27 cellular contexts compared by ENCODE assay signal in genomic region chr16:10762336-10762995, GRCh38. TPM values are rescaled to one million over a fixed set of nuclear protein-coding genes. Genes with fewer than 3 reads are reported as not detected.
DNase-seq lines count a peak whose midpoint lies in the region; ATAC-seq and TF ChIP-seq lines count a peak whose summit lies in the region.
"Had no signal": no experiment of that assay in that cellular context is flagged by ENCODE, and none has a peak within 500 bp of the region (broad histone marks: within the 10 kb centered on the region; RNA-seq: fewer than 3 reads in every experiment).

No MANE protein-coding gene starts in this region.

- peaks cover 18% of the 10 kb centered on the region for H3K4me1 Mint-ChIP-seq in stimulated activated naive CD8-positive, alpha-beta T cell treated with anti-CD3 and anti-CD28 coated beads, Interleukin-15, amount 100 ng/mL, for 72 hours
- H3K4me1 Mint-ChIP-seq in dendritic cell treated with granulocyte-macrophage colony-stimulating factor and Interleukin-4, amounts not matched to agents 40 ng/mL and 50 ng/mL, for 4 days (ENCODE audit: low read depth), result peaks cover 88% of the 10 kb centered on the region
- H3K4me1 Mint-ChIP-seq in stimulated activated memory B cell treated with anti-CD40 and anti-IgM and Interleukin-4, amounts not matched to agents 10 μg/mL and 1 μg/mL and 100 μg/mL, for 72 hours, result peaks cover 48% of the 10 kb centered on the region

- H3K4me1 ChIP-seq in suprapubic skin, result no peaks in the 10 kb centered on the region
- H3K4me1 ChIP-seq: A549, Caco-2, SJSA1 had no signal

- no peaks in the 10 kb centered on the region for H3K9me3 ChIP-seq in suprapubic skin
- H3K9me3 ChIP-seq: A549, Caco-2, SJSA1 had no signal

- intact Hi-C loops in dendritic cell treated with granulocyte-macrophage colony-stimulating factor and Interleukin-4, amounts not matched to agents 40 ng/mL and 50 ng/mL, for 4 days (cut with micrococcal nuclease), result no loop called here

- H3K9me3 Mint-ChIP-seq in stimulated activated naive CD8-positive, alpha-beta T cell treated with anti-CD3 and anti-CD28 coated beads, Interleukin-15, amount 100 ng/mL, for 72 hours, result peaks cover 0 to 16% of the 10 kb centered on the region in 2 donors
- H3K9me3 Mint-ChIP-seq in dendritic cell treated with granulocyte-macrophage colony-stimulating factor and Interleukin-4, amounts not matched to agents 40 ng/mL and 50 ng/mL, for 4 days, result peaks cover 6% of the 10 kb centered on the region
- peaks cover 5% of the 10 kb centered on the region for H3K9me3 Mint-ChIP-seq in stimulated activated memory B cell treated with anti-CD40 and anti-IgM and Interleukin-4, amounts not matched to agents 10 μg/mL and 1 μg/mL and 100 μg/mL, for 72 hours
- H3K9me3 Mint-ChIP-seq: CD8-positive, alpha-beta T cell had no signal

- 81% methylated on average over 23 of the region's 34 CpGs for WGBS in suprapubic skin

- no peak overlapping the region for H3K27ac ChIP-seq in suprapubic skin
- H3K27ac ChIP-seq: A549, C4-2B, SJSA1 had no signal

- no peak for TF ChIP-seq EP300 in suprapubic skin (IDR thresholded peaks at IDR 0.05)

- TF ChIP-seq POLR2A in suprapubic skin (IDR thresholded peaks at IDR 0.05), result no peak

- no peak overlapping the region for H3K4me3 ChIP-seq in suprapubic skin
- H3K4me3 ChIP-seq: A549, SJSA1 had no signal

- H3K36me3 ChIP-seq in suprapubic skin, result peaks cover 76% of the 10 kb centered on the region

- no peak overlapping the region for H3K27ac Mint-ChIP-seq in stimulated activated naive CD8-positive, alpha-beta T cell treated with anti-CD3 and anti-CD28 coated beads, Interleukin-15, amount 100 ng/mL, for 72 hours
- peak overlapping the region; percentile 79 for H3K27ac Mint-ChIP-seq in dendritic cell treated with granulocyte-macrophage colony-stimulating factor and Interleukin-4, amounts not matched to agents 40 ng/mL and 50 ng/mL, for 4 days
- H3K27ac Mint-ChIP-seq in stimulated activated memory B cell treated with anti-CD40 and anti-IgM and Interleukin-4, amounts not matched to agents 10 μg/mL and 1 μg/mL and 100 μg/mL, for 72 hours, result peak overlapping the region; percentile 66
- H3K27ac Mint-ChIP-seq: CD8-positive, alpha-beta T cell had no signal

- TF ChIP-seq CTCF in suprapubic skin (IDR thresholded peaks at IDR 0.05), result no peak

- H3K27me3 Mint-ChIP-seq in stimulated activated naive CD8-positive, alpha-beta T cell treated with anti-CD3 and anti-CD28 coated beads, Interleukin-15, amount 100 ng/mL, for 72 hours, result no peaks in the 10 kb centered on the region
- H3K27me3 Mint-ChIP-seq in dendritic cell treated with granulocyte-macrophage colony-stimulating factor and Interleukin-4, amounts not matched to agents 40 ng/mL and 50 ng/mL, for 4 days, result no peaks in the 10 kb centered on the region
- H3K27me3 Mint-ChIP-seq in stimulated activated memory B cell treated with anti-CD40 and anti-IgM and Interleukin-4, amounts not matched to agents 10 μg/mL and 1 μg/mL and 100 μg/mL, for 72 hours, result no peaks in the 10 kb centered on the region

- no peak for DNase-seq in stimulated activated naive CD8-positive, alpha-beta T cell treated with anti-CD3 and anti-CD28 coated beads, Interleukin-15, amount 100 ng/mL, for 72 hours
- DNase-seq in stimulated activated naive CD8-positive, alpha-beta T cell treated with anti-CD3 and anti-CD28 coated beads, Interleukin-15, Interleukin-2, amounts not matched to agents 100 U/mL and 50 U/mL, for 24 hours, result no peak
- DNase-seq in pons (ENCODE audit: low spot score), result no peak
- no peak for DNase-seq in A172 (ENCODE audit: low spot score)
- DNase-seq in suprapubic skin (ENCODE audit: low spot score in 2 of 2), result no peak
- DNase-seq: AML-193; Caco-2; CD8-positive, alpha-beta T cell; GOT3; Kasumi-1; NCI-H1105 treated with DMSO at 0.1 percent for 48 hours; NCI-H146; NCI-H2029; NCI-H446 treated with DMSO at 0.1 percent for 48 hours; NCI-H526; NCI-H82; NK-92 treated with Interleukin-12 subunit alpha and Interleukin-12 subunit beta, amount 100 ng/mL, for 24 hours; PC-3 had no signal

- H3K27me3 ChIP-seq in suprapubic skin, result no peaks in the 10 kb centered on the region
- H3K27me3 ChIP-seq: SJSA1 had no signal

- no peak overlapping the region for H3K4me3 Mint-ChIP-seq in stimulated activated naive CD8-positive, alpha-beta T cell treated with anti-CD3 and anti-CD28 coated beads, Interleukin-15, amount 100 ng/mL, for 72 hours
- peak overlapping the region; percentile 39 for H3K4me3 Mint-ChIP-seq in dendritic cell treated with granulocyte-macrophage colony-stimulating factor and Interleukin-4, amounts not matched to agents 40 ng/mL and 50 ng/mL, for 4 days
- no peak overlapping the region for H3K4me3 Mint-ChIP-seq in stimulated activated memory B cell treated with anti-CD40 and anti-IgM and Interleukin-4, amounts not matched to agents 10 μg/mL and 1 μg/mL and 100 μg/mL, for 72 hours
- H3K4me3 Mint-ChIP-seq: CD8-positive, alpha-beta T cell had no signal

- peaks cover 100% of the 10 kb centered on the region for H3K36me3 Mint-ChIP-seq in dendritic cell treated with granulocyte-macrophage colony-stimulating factor and Interleukin-4, amounts not matched to agents 40 ng/mL and 50 ng/mL, for 4 days (ENCODE audit: low read depth)
- H3K36me3 Mint-ChIP-seq in stimulated activated memory B cell treated with anti-CD40 and anti-IgM and Interleukin-4, amounts not matched to agents 10 μg/mL and 1 μg/mL and 100 μg/mL, for 72 hours, result peaks cover 91% of the 10 kb centered on the region

- ATAC-seq in stimulated activated naive CD8-positive, alpha-beta T cell treated with anti-CD3 and anti-CD28 coated beads, Interleukin-15, amount 100 ng/mL, for 72 hours, result peak; percentile 30
- ATAC-seq in stimulated activated naive CD8-positive, alpha-beta T cell treated with anti-CD3 and anti-CD28 coated beads, Interleukin-15, Interleukin-2, amounts not matched to agents 100 U/mL and 50 U/mL, for 24 hours, result no peak
- no peak for ATAC-seq in stimulated activated memory B cell treated with anti-CD40 and anti-IgM and Interleukin-4, amounts not matched to agents 10 μg/mL and 1 μg/mL and 100 μg/mL, for 72 hours
- no peak for ATAC-seq in GM19463 (IDR thresholded peaks at IDR 0.05; ENCODE audit: unreplicated experiment)
- ATAC-seq: A549; CD8-positive, alpha-beta T cell; HCT116; PC-3 had no signal

RNA-seq across cellular contexts. Expression of gene NUBP1, which starts 18.8 kb away (rescaled TPM):
- 39.8 and 44.7 TPM in 2 replicates for total RNA-seq in A172 (2014; rRNA removed; shearing (Covaris generic))
- total RNA-seq in suprapubic skin, result 10 to 100 TPM; 12.2 to 19.2 (median 16.3) TPM

RNA-seq across cellular contexts. Expression of gene TVP23A, which starts 56.1 kb away (rescaled TPM):
- not detected in 2 replicates for total RNA-seq in A172 (2014; rRNA removed; shearing (Covaris generic))
- total RNA-seq in suprapubic skin, result under 1 TPM in 1 of 4 donors, not detected in 3; 0.64 TPM
- total RNA-seq: Caco-2; CD8-positive, alpha-beta T cell; HT-29; MCF 10A; PC-3; SJSA1 had no signal

Comparison
In these comparisons a context has a peak if more than half of its experiments do, and no peak if none do; other contexts are left out.
1. H3K27ac Mint-ChIP-seq: peak in dendritic cell treated with granulocyte-macrophage colony-stimulating factor and Interleukin-4, amounts not matched to agents 40 ng/mL and 50 ng/mL, for 4 days (single experiment) and stimulated activated memory B cell treated with anti-CD40 and anti-IgM and Interleukin-4, amounts not matched to agents 10 μg/mL and 1 μg/mL and 100 μg/mL, for 72 hours (single experiment); none in stimulated activated naive CD8-positive, alpha-beta T cell treated with anti-CD3 and anti-CD28 coated beads, Interleukin-15, amount 100 ng/mL, for 72 hours (0 of 2).